Comparison of ENCODE assay signal across 9 cellular contexts in the genomic region with DNA sequence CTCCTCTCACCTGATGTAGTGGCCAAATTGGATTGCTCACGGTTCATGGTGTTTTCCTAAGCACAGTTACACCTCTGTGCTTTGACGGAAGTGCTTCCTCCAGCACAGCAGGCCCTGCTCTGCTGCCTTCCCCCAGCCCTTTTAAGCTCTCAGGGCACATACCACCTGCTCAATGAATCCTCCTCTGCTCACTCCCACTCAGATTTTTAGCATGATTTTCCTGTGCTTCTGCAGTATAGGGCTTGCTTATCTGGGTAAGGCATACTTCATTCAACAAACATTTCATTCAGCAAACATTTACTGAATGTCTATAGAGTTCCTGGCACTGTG.
DNase-seq lines count a peak whose midpoint lies in the region; ATAC-seq, FAIRE-seq and TF ChIP-seq lines count a peak whose summit lies in the region.
"Had no signal": no experiment of that assay in that cellular context is flagged by ENCODE, and none has a peak within 500 bp of the region (broad histone marks: within the 10 kb centered on the region; RNA-seq: fewer than 3 reads in every experiment).

No MANE protein-coding gene starts in this region.

- peaks cover 9% of the 10 kb centered on the region for H3F3A ChIP-seq in neural progenitor cell (ENCODE audit: low read depth)

- H4K20me1 ChIP-seq in neural progenitor cell (ENCODE audit: low read depth), result no peaks in the 10 kb centered on the region

- H3K27me3 Mint-ChIP-seq in activated T-helper 1 cell treated with anti-CD3 and anti-CD28 coated beads, Interleukin-12 subunit alpha, Interleukin-12 subunit beta, Interleukin-2, Interleukin-4 antibody, amounts not matched to agents 30 ng/mL and 10 ng/mL and 1 ng/mL, durations not matched to agents 14 hours and 24 hours and 36 hours (ENCODE audit: insufficient read depth), result no peaks in the 10 kb centered on the region
- H3K27me3 Mint-ChIP-seq in neural progenitor cell (ENCODE audit: insufficient read depth, low read depth), result peaks cover 4% of the 10 kb centered on the region

- intact Hi-C loops in activated T-helper 1 cell treated with anti-CD3 and anti-CD28 coated beads, Interleukin-12 subunit alpha, Interleukin-12 subunit beta, Interleukin-2, Interleukin-4 antibody, amounts not matched to agents 30 ng/mL and 10 ng/mL and 1 ng/mL, durations not matched to agents 14 hours and 24 hours and 36 hours (cut with micrococcal nuclease), result loop anchor here (1.0 to 5.0 kb wide), 6 partner anchors 42 to 838 kb away; a partner anchor contains a TSS

- H2AFZ ChIP-seq in neural progenitor cell (replicated peaks), result peak overlapping the region; percentile 7

- H3K27me3 ChIP-seq in neural progenitor cell, result no peaks in the 10 kb centered on the region

- peak overlapping the region; percentile 95 for H3K27ac Mint-ChIP-seq in activated T-helper 1 cell treated with anti-CD3 and anti-CD28 coated beads, Interleukin-12 subunit alpha, Interleukin-12 subunit beta, Interleukin-2, Interleukin-4 antibody, amounts not matched to agents 30 ng/mL and 10 ng/mL and 1 ng/mL, durations not matched to agents 14 hours and 24 hours and 36 hours
- H3K27ac Mint-ChIP-seq in neural progenitor cell, result no peak overlapping the region

- H3K27ac ChIP-seq in neural progenitor cell, result no peak overlapping the region

- peaks cover 21% of the 10 kb centered on the region for H3K4me1 ChIP-seq in neural progenitor cell

- no peak overlapping the region for H3K4me3 ChIP-seq in neural progenitor cell

- no peaks in the 10 kb centered on the region for H3K9me3 ChIP-seq in neural progenitor cell (ENCODE audit: low read depth)
- H3K9me3 ChIP-seq: SK-N-SH had no signal

- H3K4me2 ChIP-seq in neural progenitor cell, result no peak overlapping the region
- H3K4me2 ChIP-seq: SK-N-SH had no signal

- no peak for TF ChIP-seq CTCF in neural progenitor cell (IDR thresholded peaks at IDR 0.05)

- H3K79me2 ChIP-seq in neural progenitor cell (ENCODE audit: low read depth), result no peaks in the 10 kb centered on the region

- peaks cover 7% of the 10 kb centered on the region for H3K36me3 Mint-ChIP-seq in activated T-helper 1 cell treated with anti-CD3 and anti-CD28 coated beads, Interleukin-12 subunit alpha, Interleukin-12 subunit beta, Interleukin-2, Interleukin-4 antibody, amounts not matched to agents 30 ng/mL and 10 ng/mL and 1 ng/mL, durations not matched to agents 14 hours and 24 hours and 36 hours (ENCODE audit: low read depth)
- H3K36me3 Mint-ChIP-seq in neural progenitor cell, result no peaks in the 10 kb centered on the region

- no peaks in the 10 kb centered on the region for H3K36me3 ChIP-seq in neural progenitor cell

- H3K4me3 Mint-ChIP-seq in activated T-helper 1 cell treated with anti-CD3 and anti-CD28 coated beads, Interleukin-12 subunit alpha, Interleukin-12 subunit beta, Interleukin-2, Interleukin-4 antibody, amounts not matched to agents 30 ng/mL and 10 ng/mL and 1 ng/mL, durations not matched to agents 14 hours and 24 hours and 36 hours, result no peak overlapping the region
- no peak overlapping the region for H3K4me3 Mint-ChIP-seq in neural progenitor cell

- no peak overlapping the region for H3K9ac ChIP-seq in neural progenitor cell
- H3K9ac ChIP-seq: SK-N-SH had no signal

- ATAC-seq in GM19455 (IDR thresholded peaks at IDR 0.05; ENCODE audit: unreplicated experiment), result peak; percentile 19
- peak; percentile 28 for ATAC-seq in HG03135 (IDR thresholded peaks at IDR 0.05; ENCODE audit: unreplicated experiment)
- no peak for ATAC-seq in HG02973 (IDR thresholded peaks at IDR 0.05; ENCODE audit: unreplicated experiment)

- DNase-seq in activated T-helper 1 cell treated with anti-CD3 and anti-CD28 coated beads, Interleukin-12 subunit alpha, Interleukin-12 subunit beta, Interleukin-2, Interleukin-4 antibody, amounts not matched to agents 30 ng/mL and 10 ng/mL and 1 ng/mL, durations not matched to agents 14 hours and 24 hours and 36 hours (ENCODE audit: low spot score), result peak; percentile 28
- DNase-seq in neural progenitor cell (ENCODE audit: low spot score), result no peak
- no peak for DNase-seq in RKO (ENCODE audit: low spot score)
- no peak for DNase-seq in ureter (ENCODE audit: low spot score)
- DNase-seq in urothelium cell line (ENCODE audit: low spot score), result no peak
- DNase-seq: SK-N-SH had no signal

- no peak for FAIRE-seq in urothelium cell line (lab: Jason Lieb, UNC)

- peaks cover 3% of the 10 kb centered on the region for H3K9me3 Mint-ChIP-seq in activated T-helper 1 cell treated with anti-CD3 and anti-CD28 coated beads, Interleukin-12 subunit alpha, Interleukin-12 subunit beta, Interleukin-2, Interleukin-4 antibody, amounts not matched to agents 30 ng/mL and 10 ng/mL and 1 ng/mL, durations not matched to agents 14 hours and 24 hours and 36 hours
- H3K9me3 Mint-ChIP-seq in neural progenitor cell, result no peaks in the 10 kb centered on the region

- H3K4me1 Mint-ChIP-seq in activated T-helper 1 cell treated with anti-CD3 and anti-CD28 coated beads, Interleukin-12 subunit alpha, Interleukin-12 subunit beta, Interleukin-2, Interleukin-4 antibody, amounts not matched to agents 30 ng/mL and 10 ng/mL and 1 ng/mL, durations not matched to agents 14 hours and 24 hours and 36 hours (ENCODE audit: low read depth), result peaks cover 74% of the 10 kb centered on the region
- H3K4me1 Mint-ChIP-seq in neural progenitor cell, result peaks cover 25% of the 10 kb centered on the region
